ENCODE assay signal across 1 cellular context in the genomic region with DNA sequence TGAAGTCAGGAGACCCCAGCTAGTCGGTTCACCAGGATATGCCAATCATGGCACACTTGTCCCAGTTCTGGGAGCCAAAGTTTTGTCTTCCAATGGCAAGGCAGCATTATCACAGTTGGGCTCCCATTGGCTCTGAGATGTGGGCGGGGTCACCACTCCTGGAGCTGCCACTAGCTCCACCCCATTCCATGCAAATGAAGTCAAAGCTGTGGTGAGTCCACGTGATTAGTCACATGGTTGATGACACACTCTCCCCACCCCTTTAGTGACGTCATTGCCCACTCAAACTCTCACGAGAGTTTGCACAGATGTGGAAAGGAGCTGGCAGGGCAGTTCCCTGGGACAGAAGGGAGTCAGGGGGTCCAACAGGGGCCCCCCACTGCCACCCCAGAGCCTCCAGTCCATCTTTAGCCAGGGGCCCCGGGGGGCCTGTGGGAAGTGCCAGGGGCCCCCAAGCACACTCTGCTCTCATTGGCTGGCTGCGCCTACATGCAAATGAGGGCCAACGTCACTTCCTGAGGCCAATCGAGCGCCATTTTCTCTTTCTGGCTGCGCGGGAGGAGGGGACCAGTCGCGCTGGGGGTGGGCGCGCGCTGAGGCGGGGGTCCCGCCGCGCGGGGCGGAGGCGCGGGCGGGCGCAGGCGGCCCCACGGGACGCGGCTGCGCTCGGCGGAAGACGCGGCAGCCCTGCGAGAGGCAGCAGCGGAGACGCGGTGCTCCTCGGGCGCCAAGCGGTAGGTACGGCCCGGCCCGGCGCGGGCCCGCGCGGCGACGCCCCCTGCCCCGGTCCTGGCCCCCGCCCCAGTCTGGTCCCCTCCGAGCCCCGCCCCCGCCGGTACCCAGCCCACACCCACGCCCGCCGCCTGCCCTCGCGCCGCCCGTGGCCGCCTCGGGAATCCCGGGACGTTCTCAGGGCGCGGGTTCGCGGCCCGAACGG.
TF ChIP-seq lines count a peak whose summit lies in the region.

A gene with protein sequence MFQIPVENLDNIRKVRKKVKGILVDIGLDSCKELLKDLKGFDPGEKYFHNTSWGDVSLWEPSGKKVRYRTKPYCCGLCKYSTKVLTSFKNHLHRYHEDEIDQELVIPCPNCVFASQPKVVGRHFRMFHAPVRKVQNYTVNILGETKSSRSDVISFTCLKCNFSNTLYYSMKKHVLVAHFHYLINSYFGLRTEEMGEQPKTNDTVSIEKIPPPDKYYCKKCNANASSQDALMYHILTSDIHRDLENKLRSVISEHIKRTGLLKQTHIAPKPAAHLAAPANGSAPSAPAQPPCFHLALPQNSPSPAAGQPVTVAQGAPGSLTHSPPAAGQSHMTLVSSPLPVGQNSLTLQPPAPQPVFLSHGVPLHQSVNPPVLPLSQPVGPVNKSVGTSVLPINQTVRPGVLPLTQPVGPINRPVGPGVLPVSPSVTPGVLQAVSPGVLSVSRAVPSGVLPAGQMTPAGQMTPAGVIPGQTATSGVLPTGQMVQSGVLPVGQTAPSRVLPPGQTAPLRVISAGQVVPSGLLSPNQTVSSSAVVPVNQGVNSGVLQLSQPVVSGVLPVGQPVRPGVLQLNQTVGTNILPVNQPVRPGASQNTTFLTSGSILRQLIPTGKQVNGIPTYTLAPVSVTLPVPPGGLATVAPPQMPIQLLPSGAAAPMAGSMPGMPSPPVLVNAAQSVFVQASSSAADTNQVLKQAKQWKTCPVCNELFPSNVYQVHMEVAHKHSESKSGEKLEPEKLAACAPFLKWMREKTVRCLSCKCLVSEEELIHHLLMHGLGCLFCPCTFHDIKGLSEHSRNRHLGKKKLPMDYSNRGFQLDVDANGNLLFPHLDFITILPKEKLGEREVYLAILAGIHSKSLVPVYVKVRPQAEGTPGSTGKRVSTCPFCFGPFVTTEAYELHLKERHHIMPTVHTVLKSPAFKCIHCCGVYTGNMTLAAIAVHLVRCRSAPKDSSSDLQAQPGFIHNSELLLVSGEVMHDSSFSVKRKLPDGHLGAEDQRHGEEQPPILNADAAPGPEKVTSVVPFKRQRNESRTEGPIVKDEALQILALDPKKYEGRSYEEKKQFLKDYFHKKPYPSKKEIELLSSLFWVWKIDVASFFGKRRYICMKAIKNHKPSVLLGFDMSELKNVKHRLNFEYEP (plus strand): TSS at position 524 of the 937 bp plus-strand sequence. CDS start 8,281 bp downstream, outside the sequence.

TF ChIP-seq in GM12878, 131 proteins besides CTCF, POLR2A, EP300 and RAD21 (continued from another document and continues in another):
- no peak for TF ChIP-seq SMAD1 (IDR thresholded peaks at IDR 0.05; ENCODE audit: low read depth, partially characterized antibody)
- TF ChIP-seq, protein P1, sequence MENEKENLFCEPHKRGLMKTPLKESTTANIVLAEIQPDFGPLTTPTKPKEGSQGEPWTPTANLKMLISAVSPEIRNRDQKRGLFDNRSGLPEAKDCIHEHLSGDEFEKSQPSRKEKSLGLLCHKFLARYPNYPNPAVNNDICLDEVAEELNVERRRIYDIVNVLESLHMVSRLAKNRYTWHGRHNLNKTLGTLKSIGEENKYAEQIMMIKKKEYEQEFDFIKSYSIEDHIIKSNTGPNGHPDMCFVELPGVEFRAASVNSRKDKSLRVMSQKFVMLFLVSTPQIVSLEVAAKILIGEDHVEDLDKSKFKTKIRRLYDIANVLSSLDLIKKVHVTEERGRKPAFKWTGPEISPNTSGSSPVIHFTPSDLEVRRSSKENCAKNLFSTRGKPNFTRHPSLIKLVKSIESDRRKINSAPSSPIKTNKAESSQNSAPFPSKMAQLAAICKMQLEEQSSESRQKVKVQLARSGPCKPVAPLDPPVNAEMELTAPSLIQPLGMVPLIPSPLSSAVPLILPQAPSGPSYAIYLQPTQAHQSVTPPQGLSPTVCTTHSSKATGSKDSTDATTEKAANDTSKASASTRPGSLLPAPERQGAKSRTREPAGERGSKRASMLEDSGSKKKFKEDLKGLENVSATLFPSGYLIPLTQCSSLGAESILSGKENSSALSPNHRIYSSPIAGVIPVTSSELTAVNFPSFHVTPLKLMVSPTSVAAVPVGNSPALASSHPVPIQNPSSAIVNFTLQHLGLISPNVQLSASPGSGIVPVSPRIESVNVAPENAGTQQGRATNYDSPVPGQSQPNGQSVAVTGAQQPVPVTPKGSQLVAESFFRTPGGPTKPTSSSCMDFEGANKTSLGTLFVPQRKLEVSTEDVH (IDR thresholded peaks at IDR 0.05; ENCODE audit: low read depth, partially characterized antibody), result peak; percentile 65
- 0 out of 2 replicates have a peak, but pooled peaks have one; percentile 10 for TF ChIP-seq ZNF217 (IDR thresholded peaks at IDR 0.05)
- peak; percentile 94 for TF ChIP-seq CREM (IDR thresholded peaks at IDR 0.05; ENCODE audit: low read depth)
- TF ChIP-seq ZNF622 (IDR thresholded peaks at IDR 0.05), result no peak
- TF ChIP-seq KLF5 (IDR thresholded peaks at IDR 0.05; ENCODE audit: partially characterized antibody), result peak; percentile 48
- TF ChIP-seq LARP7 (IDR thresholded peaks at IDR 0.05), result peak; percentile 32; the same call in 1 of the 2 replicates
- peak; percentile 95 for TF ChIP-seq YY1 (IDR thresholded peaks at IDR 0.05; ENCODE audit: low read depth, low read length)
- TF ChIP-seq HCFC1 (IDR thresholded peaks at IDR 0.05; ENCODE audit: low read length), result no peak; the same call in 1 of the 2 replicates
- TF ChIP-seq, protein P2, sequence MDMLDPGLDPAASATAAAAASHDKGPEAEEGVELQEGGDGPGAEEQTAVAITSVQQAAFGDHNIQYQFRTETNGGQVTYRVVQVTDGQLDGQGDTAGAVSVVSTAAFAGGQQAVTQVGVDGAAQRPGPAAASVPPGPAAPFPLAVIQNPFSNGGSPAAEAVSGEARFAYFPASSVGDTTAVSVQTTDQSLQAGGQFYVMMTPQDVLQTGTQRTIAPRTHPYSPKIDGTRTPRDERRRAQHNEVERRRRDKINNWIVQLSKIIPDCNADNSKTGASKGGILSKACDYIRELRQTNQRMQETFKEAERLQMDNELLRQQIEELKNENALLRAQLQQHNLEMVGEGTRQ (IDR thresholded peaks at IDR 0.05; ENCODE audit: borderline replicate concordance, low read depth, low read length), result peak; percentile 86
- TF ChIP-seq CHD4 (IDR thresholded peaks at IDR 0.05), result peak; percentile 78; the same call in 1 of the 2 replicates
- TF ChIP-seq, protein P3, sequence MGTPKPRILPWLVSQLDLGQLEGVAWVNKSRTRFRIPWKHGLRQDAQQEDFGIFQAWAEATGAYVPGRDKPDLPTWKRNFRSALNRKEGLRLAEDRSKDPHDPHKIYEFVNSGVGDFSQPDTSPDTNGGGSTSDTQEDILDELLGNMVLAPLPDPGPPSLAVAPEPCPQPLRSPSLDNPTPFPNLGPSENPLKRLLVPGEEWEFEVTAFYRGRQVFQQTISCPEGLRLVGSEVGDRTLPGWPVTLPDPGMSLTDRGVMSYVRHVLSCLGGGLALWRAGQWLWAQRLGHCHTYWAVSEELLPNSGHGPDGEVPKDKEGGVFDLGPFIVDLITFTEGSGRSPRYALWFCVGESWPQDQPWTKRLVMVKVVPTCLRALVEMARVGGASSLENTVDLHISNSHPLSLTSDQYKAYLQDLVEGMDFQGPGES (IDR thresholded peaks at IDR 0.05), result no peak
- no peak for TF ChIP-seq ZSCAN29 (IDR thresholded peaks at IDR 0.05)
- peak; percentile 69 for TF ChIP-seq GABPA (IDR thresholded peaks at IDR 0.05; ENCODE audit: low read depth)
- no peak for TF ChIP-seq MYC (IDR thresholded peaks at IDR 0.05; ENCODE audit: insufficient read depth, insufficient read length, insufficient replicate concordance, low read length, severe bottlenecking)
- TF ChIP-seq RUNX3 (IDR thresholded peaks at IDR 0.05; ENCODE audit: low read length), result peak; percentile 62
- TF ChIP-seq, protein P4, sequence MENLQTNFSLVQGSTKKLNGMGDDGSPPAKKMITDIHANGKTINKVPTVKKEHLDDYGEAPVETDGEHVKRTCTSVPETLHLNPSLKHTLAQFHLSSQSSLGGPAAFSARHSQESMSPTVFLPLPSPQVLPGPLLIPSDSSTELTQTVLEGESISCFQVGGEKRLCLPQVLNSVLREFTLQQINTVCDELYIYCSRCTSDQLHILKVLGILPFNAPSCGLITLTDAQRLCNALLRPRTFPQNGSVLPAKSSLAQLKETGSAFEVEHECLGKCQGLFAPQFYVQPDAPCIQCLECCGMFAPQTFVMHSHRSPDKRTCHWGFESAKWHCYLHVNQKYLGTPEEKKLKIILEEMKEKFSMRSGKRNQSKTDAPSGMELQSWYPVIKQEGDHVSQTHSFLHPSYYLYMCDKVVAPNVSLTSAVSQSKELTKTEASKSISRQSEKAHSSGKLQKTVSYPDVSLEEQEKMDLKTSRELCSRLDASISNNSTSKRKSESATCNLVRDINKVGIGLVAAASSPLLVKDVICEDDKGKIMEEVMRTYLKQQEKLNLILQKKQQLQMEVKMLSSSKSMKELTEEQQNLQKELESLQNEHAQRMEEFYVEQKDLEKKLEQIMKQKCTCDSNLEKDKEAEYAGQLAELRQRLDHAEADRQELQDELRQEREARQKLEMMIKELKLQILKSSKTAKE (IDR thresholded peaks at IDR 0.05; ENCODE audit: low read depth, poor library complexity, severe bottlenecking), result no peak
- TF ChIP-seq, protein P5, sequence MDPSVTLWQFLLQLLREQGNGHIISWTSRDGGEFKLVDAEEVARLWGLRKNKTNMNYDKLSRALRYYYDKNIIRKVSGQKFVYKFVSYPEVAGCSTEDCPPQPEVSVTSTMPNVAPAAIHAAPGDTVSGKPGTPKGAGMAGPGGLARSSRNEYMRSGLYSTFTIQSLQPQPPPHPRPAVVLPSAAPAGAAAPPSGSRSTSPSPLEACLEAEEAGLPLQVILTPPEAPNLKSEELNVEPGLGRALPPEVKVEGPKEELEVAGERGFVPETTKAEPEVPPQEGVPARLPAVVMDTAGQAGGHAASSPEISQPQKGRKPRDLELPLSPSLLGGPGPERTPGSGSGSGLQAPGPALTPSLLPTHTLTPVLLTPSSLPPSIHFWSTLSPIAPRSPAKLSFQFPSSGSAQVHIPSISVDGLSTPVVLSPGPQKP (IDR thresholded peaks at IDR 0.05; ENCODE audit: low read depth, low read length), result no peak
- peak; percentile 41 for TF ChIP-seq SP1 (IDR thresholded peaks at IDR 0.05; ENCODE audit: low read depth, low read length)
- TF ChIP-seq, protein P6, sequence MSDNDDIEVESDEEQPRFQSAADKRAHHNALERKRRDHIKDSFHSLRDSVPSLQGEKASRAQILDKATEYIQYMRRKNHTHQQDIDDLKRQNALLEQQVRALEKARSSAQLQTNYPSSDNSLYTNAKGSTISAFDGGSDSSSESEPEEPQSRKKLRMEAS (IDR thresholded peaks at IDR 0.05; ENCODE audit: low read depth, low read length), result no peak
- TF ChIP-seq, protein P7, sequence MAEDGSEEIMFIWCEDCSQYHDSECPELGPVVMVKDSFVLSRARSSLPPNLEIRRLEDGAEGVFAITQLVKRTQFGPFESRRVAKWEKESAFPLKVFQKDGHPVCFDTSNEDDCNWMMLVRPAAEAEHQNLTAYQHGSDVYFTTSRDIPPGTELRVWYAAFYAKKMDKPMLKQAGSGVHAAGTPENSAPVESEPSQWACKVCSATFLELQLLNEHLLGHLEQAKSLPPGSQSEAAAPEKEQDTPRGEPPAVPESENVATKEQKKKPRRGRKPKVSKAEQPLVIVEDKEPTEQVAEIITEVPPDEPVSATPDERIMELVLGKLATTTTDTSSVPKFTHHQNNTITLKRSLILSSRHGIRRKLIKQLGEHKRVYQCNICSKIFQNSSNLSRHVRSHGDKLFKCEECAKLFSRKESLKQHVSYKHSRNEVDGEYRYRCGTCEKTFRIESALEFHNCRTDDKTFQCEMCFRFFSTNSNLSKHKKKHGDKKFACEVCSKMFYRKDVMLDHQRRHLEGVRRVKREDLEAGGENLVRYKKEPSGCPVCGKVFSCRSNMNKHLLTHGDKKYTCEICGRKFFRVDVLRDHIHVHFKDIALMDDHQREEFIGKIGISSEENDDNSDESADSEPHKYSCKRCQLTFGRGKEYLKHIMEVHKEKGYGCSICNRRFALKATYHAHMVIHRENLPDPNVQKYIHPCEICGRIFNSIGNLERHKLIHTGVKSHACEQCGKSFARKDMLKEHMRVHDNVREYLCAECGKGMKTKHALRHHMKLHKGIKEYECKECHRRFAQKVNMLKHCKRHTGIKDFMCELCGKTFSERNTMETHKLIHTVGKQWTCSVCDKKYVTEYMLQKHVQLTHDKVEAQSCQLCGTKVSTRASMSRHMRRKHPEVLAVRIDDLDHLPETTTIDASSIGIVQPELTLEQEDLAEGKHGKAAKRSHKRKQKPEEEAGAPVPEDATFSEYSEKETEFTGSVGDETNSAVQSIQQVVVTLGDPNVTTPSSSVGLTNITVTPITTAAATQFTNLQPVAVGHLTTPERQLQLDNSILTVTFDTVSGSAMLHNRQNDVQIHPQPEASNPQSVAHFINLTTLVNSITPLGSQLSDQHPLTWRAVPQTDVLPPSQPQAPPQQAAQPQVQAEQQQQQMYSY (CRISPR knock-in tag; IDR thresholded peaks at IDR 0.05), result no peak
- TF ChIP-seq NFXL1 (IDR thresholded peaks at IDR 0.05; ENCODE audit: borderline replicate concordance), result no peak
- no peak for TF ChIP-seq TCF3 (IDR thresholded peaks at IDR 0.05; ENCODE audit: borderline replicate concordance, insufficient read depth, low read depth, low read length)
- peak; percentile 99 for TF ChIP-seq NBN (IDR thresholded peaks at IDR 0.05)
- TF ChIP-seq, protein P8, sequence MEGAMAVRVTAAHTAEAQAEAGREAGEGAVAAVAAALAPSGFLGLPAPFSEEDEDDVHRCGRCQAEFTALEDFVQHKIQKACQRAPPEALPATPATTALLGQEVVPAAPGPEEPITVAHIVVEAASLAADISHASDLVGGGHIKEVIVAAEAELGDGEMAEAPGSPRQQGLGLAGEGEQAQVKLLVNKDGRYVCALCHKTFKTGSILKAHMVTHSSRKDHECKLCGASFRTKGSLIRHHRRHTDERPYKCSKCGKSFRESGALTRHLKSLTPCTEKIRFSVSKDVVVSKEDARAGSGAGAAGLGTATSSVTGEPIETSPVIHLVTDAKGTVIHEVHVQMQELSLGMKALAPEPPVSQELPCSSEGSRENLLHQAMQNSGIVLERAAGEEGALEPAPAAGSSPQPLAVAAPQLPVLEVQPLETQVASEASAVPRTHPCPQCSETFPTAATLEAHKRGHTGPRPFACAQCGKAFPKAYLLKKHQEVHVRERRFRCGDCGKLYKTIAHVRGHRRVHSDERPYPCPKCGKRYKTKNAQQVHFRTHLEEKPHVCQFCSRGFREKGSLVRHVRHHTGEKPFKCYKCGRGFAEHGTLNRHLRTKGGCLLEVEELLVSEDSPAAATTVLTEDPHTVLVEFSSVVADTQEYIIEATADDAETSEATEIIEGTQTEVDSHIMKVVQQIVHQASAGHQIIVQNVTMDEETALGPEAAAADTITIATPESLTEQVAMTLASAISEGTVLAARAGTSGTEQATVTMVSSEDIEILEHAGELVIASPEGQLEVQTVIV (IDR thresholded peaks at IDR 0.05; ENCODE audit: borderline replicate concordance, partially characterized antibody), result peak; percentile 38
- no peak for TF ChIP-seq WRNIP1 (IDR thresholded peaks at IDR 0.05; ENCODE audit: borderline replicate concordance, low read depth, low read length)
- no peak for TF ChIP-seq EED (IDR thresholded peaks at IDR 0.05; ENCODE audit: low read depth)
